Comparison of ENCODE assay signal across 8 cellular contexts in the genomic region with DNA sequence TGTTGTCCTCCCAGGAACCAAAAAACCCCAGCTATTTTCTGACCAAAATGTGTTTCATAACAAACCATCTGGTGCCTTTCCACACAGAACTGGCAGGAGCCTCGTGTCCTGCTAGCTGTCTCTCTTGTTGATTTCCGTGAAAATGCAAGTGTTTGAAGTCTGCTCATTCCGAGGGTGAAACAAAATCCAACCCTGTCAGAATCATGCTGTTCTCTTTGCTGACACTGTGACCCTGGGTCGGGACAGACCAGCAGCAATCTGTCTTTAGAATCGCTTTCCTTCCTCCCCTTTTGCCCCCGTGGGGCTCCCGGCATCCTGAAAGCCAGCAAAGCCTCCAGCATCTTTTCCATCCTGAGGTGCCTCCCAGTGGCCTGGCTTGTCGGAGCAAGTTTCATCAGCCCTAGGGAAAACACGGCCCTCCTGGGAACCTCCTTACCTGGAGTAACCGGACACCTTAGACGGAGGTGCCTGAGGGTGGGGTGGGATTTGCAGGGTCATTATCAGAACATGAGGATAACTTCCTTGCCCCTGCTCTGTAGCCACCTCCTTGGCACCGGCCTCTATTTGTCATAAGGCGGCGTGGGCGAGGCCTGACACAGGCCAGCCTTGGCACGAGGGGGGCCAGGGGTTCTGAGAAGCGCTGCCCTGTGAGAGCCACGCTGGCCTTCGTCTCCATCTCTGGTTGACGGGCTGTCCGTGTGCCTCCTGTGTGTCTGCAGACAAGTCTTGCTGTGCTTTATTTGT. TPM values are rescaled to one million over a fixed set of nuclear protein-coding genes. Genes with fewer than 3 reads are reported as not detected.
DNase-seq lines count a peak whose midpoint lies in the region; ATAC-seq lines count a peak whose summit lies in the region.

No MANE protein-coding gene starts in this region.

- H3K4me2 ChIP-seq in mesenchymal stem cell (ENCODE audit: low read length, poor library complexity, severe bottlenecking), result peak overlapping the region; percentile 38

- peak overlapping the region; percentile 53 for H2AK5ac ChIP-seq in mesenchymal stem cell (ENCODE audit: low read length, severe bottlenecking)

- peaks cover 8% of the 10 kb centered on the region for H3K79me1 ChIP-seq in mesenchymal stem cell (replicated peaks; ENCODE audit: low read length, poor library complexity, severe bottlenecking)

- DNase-seq in Ammon's horn (ENCODE audit: low spot score), result peak; percentile 57
- peak; percentile 56 for DNase-seq in LHCN-M2 (ENCODE audit: low read depth)
- no peak for DNase-seq in central memory CD8-positive, alpha-beta T cell (ENCODE audit: low spot score in 2 of 2)
- DNase-seq in mesenchymal stem cell, result peak; percentile 80
- DNase-seq in stimulated activated CD4-positive, alpha-beta T cell treated with anti-CD3 and anti-CD28 coated beads, Interleukin-4, amount 100 ng/mL, for 4 hours, result no peak
- no peak for DNase-seq in NCI-H1092 (lab: John Stamatoyannopoulos, UW)

- H4K8ac ChIP-seq in mesenchymal stem cell (ENCODE audit: low read length), result peak overlapping the region; percentile 66

- H3K4me3 Mint-ChIP-seq in central memory CD8-positive, alpha-beta T cell, result no peak overlapping the region

- peak overlapping the region; percentile 83 for H3K27ac ChIP-seq in mesenchymal stem cell (ENCODE audit: low read length, poor library complexity, severe bottlenecking)

- peak overlapping the region in 1 of 2 experiments; percentile 91 for H3K14ac ChIP-seq in mesenchymal stem cell (ENCODE audit: low read length in 2 of 2)

- H3K4me1 Mint-ChIP-seq in central memory CD8-positive, alpha-beta T cell, result peaks cover 44% of the 10 kb centered on the region

- H2BK15ac ChIP-seq in mesenchymal stem cell (ENCODE audit: low read depth, poor library complexity, severe bottlenecking), result no peak overlapping the region

- no peaks in the 10 kb centered on the region for H3K9me3 Mint-ChIP-seq in central memory CD8-positive, alpha-beta T cell

- peak overlapping the region in 1 of 2 experiments; percentile 73 for H2BK12ac ChIP-seq in mesenchymal stem cell (ENCODE audit: low read length in 2 of 2)

- peak overlapping the region; percentile 25 to 83 for H3K18ac ChIP-seq in mesenchymal stem cell (ENCODE audit: low read depth in 1 of 2, low read length in 2 of 2)

- H2BK5ac ChIP-seq in mesenchymal stem cell (ENCODE audit: low read depth, low read length, poor library complexity, severe bottlenecking), result peak overlapping the region; percentile 74

- peak overlapping the region; percentile 79 for H3K27ac Mint-ChIP-seq in central memory CD8-positive, alpha-beta T cell (ENCODE audit: low read depth)

- H3K27me3 Mint-ChIP-seq in central memory CD8-positive, alpha-beta T cell, result no peaks in the 10 kb centered on the region

- H3K23ac ChIP-seq in mesenchymal stem cell (ENCODE audit: low read length in 2 of 2), result no peak overlapping the region

- peaks cover 60% of the 10 kb centered on the region for H3K4me1 ChIP-seq in mesenchymal stem cell (ENCODE audit: control insufficient read depth, insufficient read depth, low read depth, low read length)

- H3K27me3 ChIP-seq in mesenchymal stem cell (ENCODE audit: control insufficient read depth in 1 of 2, insufficient read depth in 1 of 2, low read length in 2 of 2), result no peaks in the 10 kb centered on the region

- peak overlapping the region in 1 of 2 experiments; percentile 57 for H3K4me3 ChIP-seq in mesenchymal stem cell (ENCODE audit: insufficient read depth in 1 of 2, low read depth in 1 of 2, low read length in 2 of 2)

- no peak overlapping the region for H2BK120ac ChIP-seq in mesenchymal stem cell (ENCODE audit: low read depth, low read length)

- H3K36me3 ChIP-seq in mesenchymal stem cell (ENCODE audit: control insufficient read depth in 1 of 2, insufficient read depth in 2 of 2, low read depth in 1 of 2, low read length in 2 of 2), result peaks cover 10 to 16% of the 10 kb centered on the region in 2 experiments

- no peak overlapping the region for H2AFZ ChIP-seq in mesenchymal stem cell (ENCODE audit: low read depth, low read length)

- peak overlapping the region; percentile 58 for H4K91ac ChIP-seq in mesenchymal stem cell (ENCODE audit: low read length)

- peak overlapping the region in 1 of 2 experiments; percentile 70 for H3K4ac ChIP-seq in mesenchymal stem cell (ENCODE audit: low read depth in 1 of 2, low read length in 2 of 2)

- ATAC-seq in central memory CD8-positive, alpha-beta T cell (replicated peaks; ENCODE audit: extremely low read depth, poor library complexity, severe bottlenecking), result no peak
- ATAC-seq in activated CD4-positive, CD25-positive, alpha-beta regulatory T cell treated with anti-CD3 and anti-CD28 coated beads, Interleukin-2, amount 50 U/mL, for 24 hours, result no peak
- no peak for ATAC-seq in GM21723 (IDR thresholded peaks at IDR 0.05; ENCODE audit: unreplicated experiment)

- H3K36me3 Mint-ChIP-seq in central memory CD8-positive, alpha-beta T cell (ENCODE audit: insufficient read depth), result peaks cover 17% of the 10 kb centered on the region

- H3K9me3 ChIP-seq in mesenchymal stem cell (ENCODE audit: control insufficient read depth, low read length), result no peaks in the 10 kb centered on the region

- peak overlapping the region; percentile 71 for H3K9ac ChIP-seq in mesenchymal stem cell (ENCODE audit: low read length)

- 49% methylated on average over 21 of the region's 21 CpGs for WGBS in mesenchymal stem cell

RNA-seq across cellular contexts. Expression of gene LDLRAP1, which starts 24.9 kb away (rescaled TPM):
- total RNA-seq in LHCN-M2 (2014; rRNA removed), result 13.1 and 13.2 TPM in 2 replicates
- 12.7 TPM for polyA plus RNA-seq in LHCN-M2 (2012)
- polyA plus RNA-seq in mesenchymal stem cell (2013, experiment 1 of 2), result 11.6 TPM
- polyA plus RNA-seq in mesenchymal stem cell (2013, experiment 2 of 2), result 12.2 TPM

RNA-seq across cellular contexts. Expression of gene MAN1C1, which starts 48.3 kb away (rescaled TPM):
- total RNA-seq in LHCN-M2 (2014; rRNA removed), result 0.45 and 2.1 TPM in 2 replicates
- polyA plus RNA-seq in LHCN-M2 (2012), result 0.11 TPM
- polyA plus RNA-seq in mesenchymal stem cell (2013, experiment 1 of 2), result 11.2 TPM
- 11.4 TPM for polyA plus RNA-seq in mesenchymal stem cell (2013, experiment 2 of 2)

Comparison
In these comparisons a context has a peak if more than half of its experiments do, and no peak if none do; other contexts are left out.
1. DNase-seq: peak in Ammon's horn (single experiment), LHCN-M2 (single experiment) and mesenchymal stem cell (single experiment); none in central memory CD8-positive, alpha-beta T cell (0 of 2), stimulated activated CD4-positive, alpha-beta T cell treated with anti-CD3 and anti-CD28 coated beads, Interleukin-4, amount 100 ng/mL, for 4 hours (0 of 2) and NCI-H1092 (single experiment).